ENCODE assay signal across 1 cellular context in the genomic region with DNA sequence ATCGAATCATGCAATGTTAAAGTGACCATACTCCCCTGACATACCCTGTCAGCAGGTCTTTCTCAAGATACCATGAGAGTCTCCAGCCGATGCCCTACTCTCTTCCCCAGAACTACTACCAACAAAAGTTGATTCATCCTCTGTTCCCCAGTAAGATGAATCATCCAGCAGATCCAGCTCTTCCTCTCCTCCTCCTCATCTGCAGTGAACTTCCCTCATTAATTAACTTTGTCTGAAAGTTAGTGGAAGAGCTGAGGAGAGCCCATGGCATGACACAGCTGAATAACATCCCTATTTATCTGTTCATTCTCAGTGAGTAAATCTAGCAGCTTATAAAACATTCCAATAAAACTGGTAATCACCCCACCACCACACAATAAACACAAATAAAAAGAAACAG.
TF ChIP-seq lines count a peak whose summit lies in the region.

No MANE protein-coding gene starts in this region.

TF ChIP-seq in SK-N-SH, 30 proteins besides CTCF, POLR2A, EP300 and RAD21 (continued from another document):
- TF ChIP-seq, protein P1, sequence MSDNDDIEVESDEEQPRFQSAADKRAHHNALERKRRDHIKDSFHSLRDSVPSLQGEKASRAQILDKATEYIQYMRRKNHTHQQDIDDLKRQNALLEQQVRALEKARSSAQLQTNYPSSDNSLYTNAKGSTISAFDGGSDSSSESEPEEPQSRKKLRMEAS (IDR thresholded peaks at IDR 0.05; ENCODE audit: low read depth), result 0 out of 2 replicates have a peak, but pooled peaks have one; percentile 19
- TF ChIP-seq ELF1 (IDR thresholded peaks at IDR 0.05), result no peak
- TF ChIP-seq MEF2A (IDR thresholded peaks at IDR 0.05; ENCODE audit: borderline replicate concordance, low read depth), result no peak
- TF ChIP-seq RXRA (IDR thresholded peaks at IDR 0.05; ENCODE audit: borderline replicate concordance, low read depth), result 0 out of 2 replicates have a peak, but pooled peaks have one; percentile 22
- TF ChIP-seq RFX5 (IDR thresholded peaks at IDR 0.05; ENCODE audit: low read length), result no peak
- TF ChIP-seq, protein P2, sequence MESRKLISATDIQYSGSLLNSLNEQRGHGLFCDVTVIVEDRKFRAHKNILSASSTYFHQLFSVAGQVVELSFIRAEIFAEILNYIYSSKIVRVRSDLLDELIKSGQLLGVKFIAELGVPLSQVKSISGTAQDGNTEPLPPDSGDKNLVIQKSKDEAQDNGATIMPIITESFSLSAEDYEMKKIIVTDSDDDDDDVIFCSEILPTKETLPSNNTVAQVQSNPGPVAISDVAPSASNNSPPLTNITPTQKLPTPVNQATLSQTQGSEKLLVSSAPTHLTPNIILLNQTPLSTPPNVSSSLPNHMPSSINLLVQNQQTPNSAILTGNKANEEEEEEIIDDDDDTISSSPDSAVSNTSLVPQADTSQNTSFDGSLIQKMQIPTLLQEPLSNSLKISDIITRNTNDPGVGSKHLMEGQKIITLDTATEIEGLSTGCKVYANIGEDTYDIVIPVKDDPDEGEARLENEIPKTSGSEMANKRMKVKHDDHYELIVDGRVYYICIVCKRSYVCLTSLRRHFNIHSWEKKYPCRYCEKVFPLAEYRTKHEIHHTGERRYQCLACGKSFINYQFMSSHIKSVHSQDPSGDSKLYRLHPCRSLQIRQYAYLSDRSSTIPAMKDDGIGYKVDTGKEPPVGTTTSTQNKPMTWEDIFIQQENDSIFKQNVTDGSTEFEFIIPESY (IDR thresholded peaks at IDR 0.05; ENCODE audit: borderline replicate concordance, low read depth), result no peak
- TF ChIP-seq, protein P3, sequence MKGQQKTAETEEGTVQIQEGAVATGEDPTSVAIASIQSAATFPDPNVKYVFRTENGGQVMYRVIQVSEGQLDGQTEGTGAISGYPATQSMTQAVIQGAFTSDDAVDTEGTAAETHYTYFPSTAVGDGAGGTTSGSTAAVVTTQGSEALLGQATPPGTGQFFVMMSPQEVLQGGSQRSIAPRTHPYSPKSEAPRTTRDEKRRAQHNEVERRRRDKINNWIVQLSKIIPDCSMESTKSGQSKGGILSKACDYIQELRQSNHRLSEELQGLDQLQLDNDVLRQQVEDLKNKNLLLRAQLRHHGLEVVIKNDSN (IDR thresholded peaks at IDR 0.05; ENCODE audit: borderline replicate concordance, low read depth), result no peak
- TF ChIP-seq, protein P4, sequence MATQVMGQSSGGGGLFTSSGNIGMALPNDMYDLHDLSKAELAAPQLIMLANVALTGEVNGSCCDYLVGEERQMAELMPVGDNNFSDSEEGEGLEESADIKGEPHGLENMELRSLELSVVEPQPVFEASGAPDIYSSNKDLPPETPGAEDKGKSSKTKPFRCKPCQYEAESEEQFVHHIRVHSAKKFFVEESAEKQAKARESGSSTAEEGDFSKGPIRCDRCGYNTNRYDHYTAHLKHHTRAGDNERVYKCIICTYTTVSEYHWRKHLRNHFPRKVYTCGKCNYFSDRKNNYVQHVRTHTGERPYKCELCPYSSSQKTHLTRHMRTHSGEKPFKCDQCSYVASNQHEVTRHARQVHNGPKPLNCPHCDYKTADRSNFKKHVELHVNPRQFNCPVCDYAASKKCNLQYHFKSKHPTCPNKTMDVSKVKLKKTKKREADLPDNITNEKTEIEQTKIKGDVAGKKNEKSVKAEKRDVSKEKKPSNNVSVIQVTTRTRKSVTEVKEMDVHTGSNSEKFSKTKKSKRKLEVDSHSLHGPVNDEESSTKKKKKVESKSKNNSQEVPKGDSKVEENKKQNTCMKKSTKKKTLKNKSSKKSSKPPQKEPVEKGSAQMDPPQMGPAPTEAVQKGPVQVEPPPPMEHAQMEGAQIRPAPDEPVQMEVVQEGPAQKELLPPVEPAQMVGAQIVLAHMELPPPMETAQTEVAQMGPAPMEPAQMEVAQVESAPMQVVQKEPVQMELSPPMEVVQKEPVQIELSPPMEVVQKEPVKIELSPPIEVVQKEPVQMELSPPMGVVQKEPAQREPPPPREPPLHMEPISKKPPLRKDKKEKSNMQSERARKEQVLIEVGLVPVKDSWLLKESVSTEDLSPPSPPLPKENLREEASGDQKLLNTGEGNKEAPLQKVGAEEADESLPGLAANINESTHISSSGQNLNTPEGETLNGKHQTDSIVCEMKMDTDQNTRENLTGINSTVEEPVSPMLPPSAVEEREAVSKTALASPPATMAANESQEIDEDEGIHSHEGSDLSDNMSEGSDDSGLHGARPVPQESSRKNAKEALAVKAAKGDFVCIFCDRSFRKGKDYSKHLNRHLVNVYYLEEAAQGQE (IDR thresholded peaks at IDR 0.05; ENCODE audit: low read depth, low read length), result no peak
- no peak for TF ChIP-seq SIN3A (IDR thresholded peaks at IDR 0.05; ENCODE audit: borderline replicate concordance, low read depth, low read length)
- TF ChIP-seq SMC3 (IDR thresholded peaks at IDR 0.05; ENCODE audit: low read depth, low read length), result no peak
- peak; percentile 38; the same call in 1 of the 2 replicates for TF ChIP-seq TEAD4 (IDR thresholded peaks at IDR 0.05; ENCODE audit: borderline replicate concordance, insufficient read depth)
- no peak for TF ChIP-seq CHD2 (IDR thresholded peaks at IDR 0.05; ENCODE audit: low read length, partially characterized antibody)
- TF ChIP-seq EZH2phosphoT487 (IDR thresholded peaks at IDR 0.05; ENCODE audit: borderline replicate concordance, low read depth), result no peak
- no peak for TF ChIP-seq GATA2 (CRISPR knock-in tag; IDR thresholded peaks at IDR 0.05)
- TF ChIP-seq TCF12 (IDR thresholded peaks at IDR 0.05), result peak; percentile 83
